Comparison of ENCODE assay signal across 20 cellular contexts in the genomic region with DNA sequence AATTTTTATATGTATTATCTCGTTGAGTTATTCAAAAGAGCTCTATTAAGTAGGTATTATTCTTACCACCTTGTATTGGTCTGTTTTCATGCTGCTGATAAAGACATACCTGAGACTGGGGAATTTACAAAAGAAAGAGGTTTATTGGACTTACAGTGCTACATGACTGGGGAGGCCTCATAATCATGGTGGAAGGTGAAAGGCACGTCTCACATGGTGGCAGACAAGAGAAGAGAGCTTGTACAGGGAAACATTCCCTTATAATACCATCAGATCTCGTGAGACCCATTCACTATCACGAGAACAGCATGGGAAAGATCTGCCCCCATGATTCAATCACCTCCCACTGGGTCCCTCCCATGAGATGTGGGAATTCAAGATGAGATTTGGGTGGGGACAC. TPM values are rescaled to one million over a fixed set of nuclear protein-coding genes. Genes with fewer than 3 reads are reported as not detected.
"Had no signal": no experiment of that assay in that cellular context is flagged by ENCODE, and none has a peak within 500 bp of the region (broad histone marks: within the 10 kb centered on the region; RNA-seq: fewer than 3 reads in every experiment).

No MANE protein-coding gene starts in this region.

RNA-seq across cellular contexts. Expression of a gene that starts 44.3 kb away (rescaled TPM):
- total RNA-seq: hepatocyte, kidney, kidney epithelial cell, left cardiac atrium, left colon, left lobe of liver, left ventricle myocardium inferior, left ventricle myocardium superior, liver, lower leg skin, lung microvascular endothelial cell, mammary epithelial cell, mesenteric fat pad, mesothelial cell of epicardium, mononuclear cell, mucosa of descending colon, mucosa of gallbladder, myocyte had no signal
- polyA plus RNA-seq: hepatocyte, immature natural killer cell, keratinocyte, liver, mammary epithelial cell had no signal
